1 cellular context compared by ENCODE assay signal in genomic region chr1:185431612-185432011, GRCh38.
TF ChIP-seq lines count a peak whose summit lies in the region.

No MANE protein-coding gene starts in this region.

TF ChIP-seq in GM23338, 12 proteins besides CTCF, POLR2A, EP300 and RAD21 (continued from another document):
- TF ChIP-seq ZNF462 (CRISPR knock-in tag; IDR thresholded peaks at IDR 0.05) (no peak), NANOG (IDR thresholded peaks at IDR 0.05; ENCODE audit: borderline replicate concordance) (no peak), CREB1 (CRISPR knock-in tag; IDR thresholded peaks at IDR 0.05; ENCODE audit: low read depth) (no peak)
